1 cellular context compared by ENCODE assay signal in the genomic region with DNA sequence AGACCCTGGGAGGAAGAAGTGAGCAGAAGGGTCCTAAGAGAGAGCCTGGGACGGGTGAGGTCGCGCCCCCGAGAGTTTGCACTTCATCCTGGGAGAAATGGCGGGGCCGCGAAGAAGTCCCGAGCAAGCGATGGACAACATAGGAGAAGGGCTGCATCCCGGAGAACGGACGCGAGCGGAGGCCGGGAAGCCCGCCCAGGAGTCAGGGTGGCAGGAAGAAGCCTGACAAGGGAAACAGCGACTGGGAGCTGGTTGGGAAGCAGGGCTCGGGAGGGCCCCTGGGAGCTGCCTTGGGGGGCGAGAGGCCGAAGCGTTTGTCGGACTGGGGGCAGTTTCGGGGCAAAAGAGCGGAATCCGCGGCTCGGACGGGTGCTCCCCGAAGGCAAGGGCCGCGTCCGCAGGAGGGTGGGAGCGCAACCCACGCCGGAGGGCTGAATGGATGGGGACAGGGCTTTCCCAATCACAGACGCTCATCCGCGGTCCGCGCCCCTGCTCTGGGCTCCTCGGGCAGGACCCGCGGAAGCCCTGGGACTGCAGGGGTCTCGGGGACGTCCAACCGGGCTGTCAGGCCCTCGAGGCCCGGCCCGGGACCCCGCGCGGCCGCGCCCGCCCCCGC.
TF ChIP-seq lines count a peak whose summit lies in the region.

No MANE protein-coding gene starts in this region.

TF ChIP-seq in GM12878, 131 proteins besides CTCF, POLR2A, EP300 and RAD21:
- TF ChIP-seq, protein P1, sequence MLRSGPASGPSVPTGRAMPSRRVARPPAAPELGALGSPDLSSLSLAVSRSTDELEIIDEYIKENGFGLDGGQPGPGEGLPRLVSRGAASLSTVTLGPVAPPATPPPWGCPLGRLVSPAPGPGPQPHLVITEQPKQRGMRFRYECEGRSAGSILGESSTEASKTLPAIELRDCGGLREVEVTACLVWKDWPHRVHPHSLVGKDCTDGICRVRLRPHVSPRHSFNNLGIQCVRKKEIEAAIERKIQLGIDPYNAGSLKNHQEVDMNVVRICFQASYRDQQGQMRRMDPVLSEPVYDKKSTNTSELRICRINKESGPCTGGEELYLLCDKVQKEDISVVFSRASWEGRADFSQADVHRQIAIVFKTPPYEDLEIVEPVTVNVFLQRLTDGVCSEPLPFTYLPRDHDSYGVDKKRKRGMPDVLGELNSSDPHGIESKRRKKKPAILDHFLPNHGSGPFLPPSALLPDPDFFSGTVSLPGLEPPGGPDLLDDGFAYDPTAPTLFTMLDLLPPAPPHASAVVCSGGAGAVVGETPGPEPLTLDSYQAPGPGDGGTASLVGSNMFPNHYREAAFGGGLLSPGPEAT (IDR thresholded peaks at IDR 0.05; ENCODE audit: low read depth): peak; percentile 18; the same call in 1 of the 2 replicates
- 0 out of 2 replicates have a peak, but pooled peaks have one; percentile 35 for TF ChIP-seq GATAD2B (conservative IDR thresholded peaks at IDR 0.05; ENCODE audit: low read depth)
- no peak for TF ChIP-seq BCL11A (IDR thresholded peaks at IDR 0.05; ENCODE audit: low read depth, low read length)
- TF ChIP-seq IKZF1 (conservative IDR thresholded peaks at IDR 0.05): 0 out of 2 replicates have a peak, but pooled peaks have one; percentile 18
TF ChIP-seq in GM12878: peak in this region for 3.
